ENCODE assay signal across 31 cellular contexts in genomic region chr9:98599566-98599965, GRCh38.
"Had no signal": no experiment of that assay in that cellular context is flagged by ENCODE, and none has a peak within 500 bp of the region (broad histone marks: within the 10 kb centered on the region; RNA-seq: fewer than 3 reads in every experiment).

No MANE protein-coding gene starts in this region.

- H2AFZ ChIP-seq: PC-9 had no signal

- DNase-seq: activated B cell treated with CpG ODN at 0.5 μM for 24 hours; activated CD4-positive, alpha-beta memory T cell treated with anti-CD3 and anti-CD28 coated beads, Interleukin-2, amount 10 ng/mL, durations not matched to agents 7 days and 5 days; activated CD4-positive, alpha-beta T cell treated with anti-CD3 and anti-CD28 coated beads for 48 hours; activated CD4-positive, CD25-positive, alpha-beta regulatory T cell treated with anti-CD3 and anti-CD28 coated beads, Interleukin-2, amount 50 U/mL, for 72 hours; activated CD8-positive, alpha-beta memory T cell treated with anti-CD3 and anti-CD28 coated beads for 24 hours; activated CD8-positive, alpha-beta memory T cell treated with anti-CD3 and anti-CD28 coated beads, Interleukin-2, amount 10 ng/mL, durations not matched to agents 7 days and 5 days; activated CD8-positive, alpha-beta memory T cell treated with anti-CD3 and anti-CD28 coated beads, Interleukin-2, amount 50 U/mL, for 48 hours; activated effector memory CD4-positive, alpha-beta T cell treated with Interleukin-2 at 50 U/mL for 16 hours; activated naive CD4-positive, alpha-beta T cell treated with anti-CD3 and anti-CD28 coated beads, Interleukin-2, amount 10 ng/mL, durations not matched to agents 7 days and 5 days; activated T-cell treated with anti-CD3 and anti-CD28 coated beads, Interleukin-2, amount 50 U/mL, for 48 hours; anterior cingulate cortex; brain microvascular endothelial cell; central memory CD4-positive, alpha-beta T cell; MM.1S; MV-4-11; NCI-H1092; NCI-H1436 treated with DMSO at 0.1 percent for 48 hours; NCI-H1694 treated with DMSO at 0.1 percent for 48 hours; NCI-H2029; NCI-H510A; NCI-H526; NCI-H748 treated with DMSO at 0.1 percent for 48 hours; PC-9; Right ventricle myocardium superior; SW 1271; T-helper 1 cell; T-helper 2 cell; T-helper 9 cell had no signal

- ATAC-seq: activated CD8-positive, alpha-beta memory T cell treated with anti-CD3 and anti-CD28 coated beads, Interleukin-2, amount 10 ng/mL, durations not matched to agents 7 days and 5 days had no signal

- H3K4me3 ChIP-seq: PC-9 had no signal

- H3K36me3 ChIP-seq: brain microvascular endothelial cell had no signal

- H3K9ac ChIP-seq: KMS-11 had no signal

- H3K4me2 ChIP-seq: KMS-11, PC-9 had no signal

- H3K27ac ChIP-seq: brain microvascular endothelial cell, KMS-11, PC-9, RWPE1, VCaP had no signal

- H3K27me3 ChIP-seq: brain microvascular endothelial cell had no signal
